Comparison of ENCODE assay signal across 8 cellular contexts in the genomic region with DNA sequence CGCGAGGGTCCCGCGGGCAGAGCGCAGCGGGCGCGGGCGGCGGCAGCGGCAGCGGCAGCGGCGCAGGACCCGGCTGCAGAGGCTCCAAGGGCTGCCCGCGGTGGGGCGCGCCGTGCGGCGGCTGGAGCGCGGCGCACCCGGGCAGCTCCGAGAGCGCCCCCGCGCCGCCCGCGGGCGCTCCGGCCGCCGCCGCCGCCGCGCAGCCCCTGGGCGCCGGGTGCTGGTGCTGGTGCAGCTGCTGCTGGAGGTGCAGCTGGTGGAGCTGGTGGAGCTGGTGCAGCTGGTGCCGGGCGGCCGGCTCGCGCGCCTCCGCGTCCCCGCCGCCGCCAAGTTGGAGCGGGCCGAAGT. TPM values are rescaled to one million over a fixed set of nuclear protein-coding genes. Genes with fewer than 3 reads are reported as not detected.
DNase-seq lines count a peak whose midpoint lies in the region; ATAC-seq and TF ChIP-seq lines count a peak whose summit lies in the region.

No MANE protein-coding gene starts in this region.

- DNase-seq in heart left ventricle (no peak), Right ventricle myocardium superior (no peak), hepatocyte (ENCODE audit: low spot score) (peak; percentile 52), sciatic nerve (ENCODE audit: low spot score) (no peak)
- DNase-seq in stimulated activated effector memory CD8-positive, alpha-beta T cell treated with anti-CD3 and anti-CD28 coated beads, Interleukin-12 subunit alpha, Interleukin-12 subunit beta, amount 100 ng/mL, for 72 hours (ENCODE audit: low spot score in 2 of 2), result no peak
- DNase-seq in stimulated activated CD4-positive, alpha-beta T cell treated with anti-CD3 and anti-CD28 coated beads, Interleukin-2, amount 100 ng/mL, for 48 hours, result no peak

- TF ChIP-seq CTCF in heart left ventricle (IDR thresholded peaks at IDR 0.05), result no peak
- no peak for TF ChIP-seq CTCF in WI38 (IDR thresholded peaks at IDR 0.05; ENCODE audit: low read depth, low read length)
- no peak for TF ChIP-seq CTCF in hepatocyte (IDR thresholded peaks at IDR 0.05; ENCODE audit: poor library complexity)

- H3K27ac ChIP-seq in heart left ventricle, result peak overlapping the region; percentile 81 to 100 (median 98)
- peak overlapping the region; percentile 83 for H3K27ac ChIP-seq in hepatocyte

- H3K4me1 Mint-ChIP-seq in stimulated activated effector memory CD8-positive, alpha-beta T cell treated with anti-CD3 and anti-CD28 coated beads, Interleukin-12 subunit alpha, Interleukin-12 subunit beta, amount 100 ng/mL, for 72 hours, result peaks cover 11% of the 10 kb centered on the region

- H4K20me1 ChIP-seq in hepatocyte (ENCODE audit: insufficient read depth, poor library complexity, severe bottlenecking), result no peaks in the 10 kb centered on the region

- intact Hi-C loops in heart left ventricle (cut with DNase I) (loop anchor here (5.0 to 10.0 kb wide), 14 partner anchors 35 to 437 kb away; no protein-coding TSS in a partner anchor), Right ventricle myocardium superior (cut with DNase I) (loop anchor here (5.0 kb wide), 2 partner anchors 145 to 320 kb away; no protein-coding TSS in a partner anchor), sciatic nerve (cut with DNase I) (loop anchor here (5.0 to 10.0 kb wide), 3 partner anchors 157 to 310 kb away; no protein-coding TSS in a partner anchor)

- H3K4me3 ChIP-seq in heart left ventricle, result peak overlapping the region; percentile 77 to 99 (median 95)
- peak overlapping the region; percentile 84 for H3K4me3 ChIP-seq in WI38 (ENCODE audit: low read depth, low read length)
- peak overlapping the region; percentile 85 for H3K4me3 ChIP-seq in hepatocyte

- no peak overlapping the region for H3K27ac Mint-ChIP-seq in stimulated activated effector memory CD8-positive, alpha-beta T cell treated with anti-CD3 and anti-CD28 coated beads, Interleukin-12 subunit alpha, Interleukin-12 subunit beta, amount 100 ng/mL, for 72 hours

- peaks cover 3 to 46% (median 27%) of the 10 kb centered on the region in 12 donors for H3K4me1 ChIP-seq in heart left ventricle
- H3K4me1 ChIP-seq in hepatocyte (ENCODE audit: insufficient read depth), result peaks cover 38% of the 10 kb centered on the region

- no peaks in the 10 kb centered on the region for H3K27me3 ChIP-seq in heart left ventricle
- no peaks in the 10 kb centered on the region for H3K27me3 ChIP-seq in hepatocyte

- no peak for TF ChIP-seq POLR2A in heart left ventricle (IDR thresholded peaks at IDR 0.05)

- H3K36me3 ChIP-seq in heart left ventricle, result no peaks in the 10 kb centered on the region
- no peaks in the 10 kb centered on the region for H3K36me3 ChIP-seq in hepatocyte (replicated peaks; ENCODE audit: insufficient read depth, low read depth)

- ATAC-seq in heart left ventricle, result no peak
- no peak for ATAC-seq in Right ventricle myocardium superior (ENCODE audit: poor library complexity)
- peak; percentile 21 for ATAC-seq in HG03025 (IDR thresholded peaks at IDR 0.05; ENCODE audit: low FRiP score, unreplicated experiment)
- ATAC-seq in stimulated activated effector memory CD8-positive, alpha-beta T cell treated with anti-CD3 and anti-CD28 coated beads, Interleukin-12 subunit alpha, Interleukin-12 subunit beta, amount 100 ng/mL, for 72 hours, result peak; percentile 3
- no peak for ATAC-seq in sciatic nerve

- H3K79me2 ChIP-seq in hepatocyte, result peaks cover 14% of the 10 kb centered on the region

- peak overlapping the region; percentile 83 for H3K4me3 Mint-ChIP-seq in stimulated activated effector memory CD8-positive, alpha-beta T cell treated with anti-CD3 and anti-CD28 coated beads, Interleukin-12 subunit alpha, Interleukin-12 subunit beta, amount 100 ng/mL, for 72 hours

- no peaks in the 10 kb centered on the region for H3K9me3 Mint-ChIP-seq in stimulated activated effector memory CD8-positive, alpha-beta T cell treated with anti-CD3 and anti-CD28 coated beads, Interleukin-12 subunit alpha, Interleukin-12 subunit beta, amount 100 ng/mL, for 72 hours

- no peaks in the 10 kb centered on the region for H3K9me2 ChIP-seq in hepatocyte (replicated peaks; ENCODE audit: insufficient read depth)

- WGBS in heart left ventricle, 4 donors, result 0 to 1% (median 0%) methylated on average over 12 to 56 of the region's 56 CpGs; no CpG with 5 or more reads in 1 of the 4 donors
- under 1% methylated on average over 25 of the region's 56 CpGs for WGBS in hepatocyte (ENCODE audit: low lambda C conversion rate, missing lambda C conversion rate)

- H3K4me2 ChIP-seq in hepatocyte, result peak overlapping the region; percentile 74

- H3K9me3 ChIP-seq in heart left ventricle (no peaks in the 10 kb centered on the region), hepatocyte (ENCODE audit: low read depth) (no peaks in the 10 kb centered on the region)

- H2AFZ ChIP-seq in hepatocyte, result no peak overlapping the region

- H3K36me3 Mint-ChIP-seq in stimulated activated effector memory CD8-positive, alpha-beta T cell treated with anti-CD3 and anti-CD28 coated beads, Interleukin-12 subunit alpha, Interleukin-12 subunit beta, amount 100 ng/mL, for 72 hours, result peaks cover 12% of the 10 kb centered on the region

RNA-seq across cellular contexts. Expression of gene IER5L, which starts 0.6 kb away (rescaled TPM):
- total RNA-seq in heart left ventricle (10 to 100 TPM in 3 of 9 donors, 1 to 10 TPM in 6; 4.1 to 18.4 (median 5.5) TPM), Right ventricle myocardium superior (3.5 TPM), hepatocyte (34.5 and 38.0 TPM in 2 replicates), sciatic nerve (39.3 TPM)
- polyA plus RNA-seq in heart left ventricle (1 to 10 TPM; 2.8 to 7.3 TPM), hepatocyte (39.7 and 46.5 TPM in 2 replicates)

Comparison
In these comparisons a context has a peak if more than half of its experiments do, and no peak if none do; other contexts are left out.
1. ATAC-seq: peak in HG03025 (single experiment) and stimulated activated effector memory CD8-positive, alpha-beta T cell treated with anti-CD3 and anti-CD28 coated beads, Interleukin-12 subunit alpha, Interleukin-12 subunit beta, amount 100 ng/mL, for 72 hours (single experiment); none in heart left ventricle (0 of 4), Right ventricle myocardium superior (single experiment) and sciatic nerve (single experiment).
2. Peak in every context shown above with its lines, with median percentiles within 50 percentile points of each other: H3K4me3 ChIP-seq.